In the genomic region with DNA sequence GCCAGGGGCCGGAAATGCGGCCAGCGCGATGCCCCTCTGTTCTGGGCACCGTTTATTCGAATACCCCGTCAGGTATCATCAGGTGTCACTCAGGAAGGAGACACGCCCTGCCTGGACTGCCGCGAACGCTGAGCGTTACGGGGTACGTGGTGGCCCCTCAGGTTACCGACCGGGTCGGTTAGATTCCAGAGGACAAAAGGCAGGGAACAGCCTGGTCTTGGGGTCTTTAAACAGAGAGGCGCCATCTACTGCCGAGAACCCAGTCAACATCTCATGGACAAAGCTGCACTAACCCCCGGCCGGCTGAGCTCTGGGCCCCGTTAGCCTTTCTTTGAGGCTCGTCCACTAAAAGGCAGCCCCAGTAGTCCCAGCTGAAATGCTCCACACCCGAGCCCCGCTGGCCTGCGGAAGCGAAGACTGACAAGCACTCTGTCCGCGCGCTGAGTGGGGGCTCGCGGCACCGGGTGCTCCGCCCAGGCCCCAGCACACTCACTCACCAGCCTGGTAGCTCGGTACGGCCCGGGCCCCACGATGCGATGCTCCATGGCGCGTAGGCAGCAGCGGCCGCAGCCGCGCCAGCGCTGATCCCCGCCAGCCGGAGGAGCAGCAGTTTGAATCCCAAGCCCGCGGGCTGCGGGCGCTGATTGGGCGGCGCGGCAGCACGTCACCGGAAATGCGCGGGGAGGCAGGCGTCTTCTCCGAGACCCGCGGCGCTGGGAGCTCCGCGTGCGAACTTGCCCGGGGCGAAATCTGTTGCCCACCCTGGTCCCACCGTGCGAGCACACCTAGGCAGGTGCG, we compare ENCODE assay signal across 1 cellular context.
A peak's percentile ranks its signal among the peaks of the same experiment; 100 is the strongest.
TF ChIP-seq lines count a peak whose summit lies in the region.

A gene with protein sequence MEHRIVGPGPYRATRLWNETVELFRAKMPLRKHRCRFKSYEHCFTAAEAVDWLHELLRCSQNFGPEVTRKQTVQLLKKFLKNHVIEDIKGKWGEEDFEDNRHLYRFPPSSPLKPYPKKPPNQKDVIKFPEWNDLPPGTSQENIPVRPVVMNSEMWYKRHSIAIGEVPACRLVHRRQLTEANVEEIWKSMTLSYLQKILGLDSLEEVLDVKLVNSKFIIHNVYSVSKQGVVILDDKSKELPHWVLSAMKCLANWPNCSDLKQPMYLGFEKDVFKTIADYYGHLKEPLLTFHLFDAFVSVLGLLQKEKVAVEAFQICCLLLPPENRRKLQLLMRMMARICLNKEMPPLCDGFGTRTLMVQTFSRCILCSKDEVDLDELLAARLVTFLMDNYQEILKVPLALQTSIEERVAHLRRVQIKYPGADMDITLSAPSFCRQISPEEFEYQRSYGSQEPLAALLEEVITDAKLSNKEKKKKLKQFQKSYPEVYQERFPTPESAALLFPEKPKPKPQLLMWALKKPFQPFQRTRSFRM (minus strand): TSS at position 618 of the 798 bp plus-strand sequence. CDS start 73 bp downstream, at position 545.

TF ChIP-seq in K562, 482 proteins besides CTCF, POLR2A, EP300 and RAD21 (continued from another document and continues in another):
- TF ChIP-seq NFRKB (IDR thresholded peaks at IDR 0.05; ENCODE audit: low read depth) = peak; percentile 74; the same call in 1 of the 2 replicates
- TF ChIP-seq, protein P1, sequence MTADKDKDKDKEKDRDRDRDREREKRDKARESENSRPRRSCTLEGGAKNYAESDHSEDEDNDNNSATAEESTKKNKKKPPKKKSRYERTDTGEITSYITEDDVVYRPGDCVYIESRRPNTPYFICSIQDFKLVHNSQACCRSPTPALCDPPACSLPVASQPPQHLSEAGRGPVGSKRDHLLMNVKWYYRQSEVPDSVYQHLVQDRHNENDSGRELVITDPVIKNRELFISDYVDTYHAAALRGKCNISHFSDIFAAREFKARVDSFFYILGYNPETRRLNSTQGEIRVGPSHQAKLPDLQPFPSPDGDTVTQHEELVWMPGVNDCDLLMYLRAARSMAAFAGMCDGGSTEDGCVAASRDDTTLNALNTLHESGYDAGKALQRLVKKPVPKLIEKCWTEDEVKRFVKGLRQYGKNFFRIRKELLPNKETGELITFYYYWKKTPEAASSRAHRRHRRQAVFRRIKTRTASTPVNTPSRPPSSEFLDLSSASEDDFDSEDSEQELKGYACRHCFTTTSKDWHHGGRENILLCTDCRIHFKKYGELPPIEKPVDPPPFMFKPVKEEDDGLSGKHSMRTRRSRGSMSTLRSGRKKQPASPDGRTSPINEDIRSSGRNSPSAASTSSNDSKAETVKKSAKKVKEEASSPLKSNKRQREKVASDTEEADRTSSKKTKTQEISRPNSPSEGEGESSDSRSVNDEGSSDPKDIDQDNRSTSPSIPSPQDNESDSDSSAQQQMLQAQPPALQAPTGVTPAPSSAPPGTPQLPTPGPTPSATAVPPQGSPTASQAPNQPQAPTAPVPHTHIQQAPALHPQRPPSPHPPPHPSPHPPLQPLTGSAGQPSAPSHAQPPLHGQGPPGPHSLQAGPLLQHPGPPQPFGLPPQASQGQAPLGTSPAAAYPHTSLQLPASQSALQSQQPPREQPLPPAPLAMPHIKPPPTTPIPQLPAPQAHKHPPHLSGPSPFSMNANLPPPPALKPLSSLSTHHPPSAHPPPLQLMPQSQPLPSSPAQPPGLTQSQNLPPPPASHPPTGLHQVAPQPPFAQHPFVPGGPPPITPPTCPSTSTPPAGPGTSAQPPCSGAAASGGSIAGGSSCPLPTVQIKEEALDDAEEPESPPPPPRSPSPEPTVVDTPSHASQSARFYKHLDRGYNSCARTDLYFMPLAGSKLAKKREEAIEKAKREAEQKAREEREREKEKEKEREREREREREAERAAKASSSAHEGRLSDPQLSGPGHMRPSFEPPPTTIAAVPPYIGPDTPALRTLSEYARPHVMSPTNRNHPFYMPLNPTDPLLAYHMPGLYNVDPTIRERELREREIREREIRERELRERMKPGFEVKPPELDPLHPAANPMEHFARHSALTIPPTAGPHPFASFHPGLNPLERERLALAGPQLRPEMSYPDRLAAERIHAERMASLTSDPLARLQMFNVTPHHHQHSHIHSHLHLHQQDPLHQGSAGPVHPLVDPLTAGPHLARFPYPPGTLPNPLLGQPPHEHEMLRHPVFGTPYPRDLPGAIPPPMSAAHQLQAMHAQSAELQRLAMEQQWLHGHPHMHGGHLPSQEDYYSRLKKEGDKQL (CRISPR knock-in tag; IDR thresholded peaks at IDR 0.05; ENCODE audit: borderline replicate concordance) = no peak
- TF ChIP-seq BRF1 (IDR thresholded peaks at IDR 0.05; ENCODE audit: borderline replicate concordance, extremely low read depth, insufficient read length) = no peak
- no peak for TF ChIP-seq SIX5 (IDR thresholded peaks at IDR 0.05; ENCODE audit: borderline replicate concordance in 1 of 2, insufficient read depth in 1 of 2, low read depth in 1 of 2, low read length in 2 of 2)
- TF ChIP-seq TEAD4 (IDR thresholded peaks at IDR 0.05; ENCODE audit: low read length) = no peak
- TF ChIP-seq TEAD4 (CRISPR knock-in tag; IDR thresholded peaks at IDR 0.05; ENCODE audit: borderline replicate concordance) = no peak
- TF ChIP-seq HDAC6 (IDR thresholded peaks at IDR 0.05; ENCODE audit: low read depth, low read length) = no peak
- no peak for TF ChIP-seq ZFP1 (CRISPR knock-in tag; IDR thresholded peaks at IDR 0.05)
- TF ChIP-seq TGIF2 (CRISPR knock-in tag; IDR thresholded peaks at IDR 0.05) = 0 out of 2 replicates have a peak, but pooled peaks have one; percentile 76
- TF ChIP-seq, protein P2, sequence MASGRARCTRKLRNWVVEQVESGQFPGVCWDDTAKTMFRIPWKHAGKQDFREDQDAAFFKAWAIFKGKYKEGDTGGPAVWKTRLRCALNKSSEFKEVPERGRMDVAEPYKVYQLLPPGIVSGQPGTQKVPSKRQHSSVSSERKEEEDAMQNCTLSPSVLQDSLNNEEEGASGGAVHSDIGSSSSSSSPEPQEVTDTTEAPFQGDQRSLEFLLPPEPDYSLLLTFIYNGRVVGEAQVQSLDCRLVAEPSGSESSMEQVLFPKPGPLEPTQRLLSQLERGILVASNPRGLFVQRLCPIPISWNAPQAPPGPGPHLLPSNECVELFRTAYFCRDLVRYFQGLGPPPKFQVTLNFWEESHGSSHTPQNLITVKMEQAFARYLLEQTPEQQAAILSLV (tag; IDR thresholded peaks at IDR 0.05) = no peak
- TF ChIP-seq ZBED1 (IDR thresholded peaks at IDR 0.05) = peak; percentile 40; the same call in 1 of the 2 replicates
- no peak for TF ChIP-seq TCF7L2 (IDR thresholded peaks at IDR 0.05; ENCODE audit: low read depth, low read length)
- no peak for TF ChIP-seq PTRF (tag; IDR thresholded peaks at IDR 0.05)
- no peak for TF ChIP-seq ZNF445 (CRISPR knock-in tag; IDR thresholded peaks at IDR 0.05; ENCODE audit: low read depth)
- TF ChIP-seq PHF8 (IDR thresholded peaks at IDR 0.05; ENCODE audit: borderline replicate concordance, low read length) = peak; percentile 95
- 0 out of 2 replicates have a peak, but pooled peaks have one; percentile 17 for TF ChIP-seq CBX5 (IDR thresholded peaks at IDR 0.05; ENCODE audit: borderline replicate concordance, low read depth)
- TF ChIP-seq MBD2 (IDR thresholded peaks at IDR 0.05; ENCODE audit: borderline replicate concordance, low read depth) = no peak
- TF ChIP-seq, protein P3, sequence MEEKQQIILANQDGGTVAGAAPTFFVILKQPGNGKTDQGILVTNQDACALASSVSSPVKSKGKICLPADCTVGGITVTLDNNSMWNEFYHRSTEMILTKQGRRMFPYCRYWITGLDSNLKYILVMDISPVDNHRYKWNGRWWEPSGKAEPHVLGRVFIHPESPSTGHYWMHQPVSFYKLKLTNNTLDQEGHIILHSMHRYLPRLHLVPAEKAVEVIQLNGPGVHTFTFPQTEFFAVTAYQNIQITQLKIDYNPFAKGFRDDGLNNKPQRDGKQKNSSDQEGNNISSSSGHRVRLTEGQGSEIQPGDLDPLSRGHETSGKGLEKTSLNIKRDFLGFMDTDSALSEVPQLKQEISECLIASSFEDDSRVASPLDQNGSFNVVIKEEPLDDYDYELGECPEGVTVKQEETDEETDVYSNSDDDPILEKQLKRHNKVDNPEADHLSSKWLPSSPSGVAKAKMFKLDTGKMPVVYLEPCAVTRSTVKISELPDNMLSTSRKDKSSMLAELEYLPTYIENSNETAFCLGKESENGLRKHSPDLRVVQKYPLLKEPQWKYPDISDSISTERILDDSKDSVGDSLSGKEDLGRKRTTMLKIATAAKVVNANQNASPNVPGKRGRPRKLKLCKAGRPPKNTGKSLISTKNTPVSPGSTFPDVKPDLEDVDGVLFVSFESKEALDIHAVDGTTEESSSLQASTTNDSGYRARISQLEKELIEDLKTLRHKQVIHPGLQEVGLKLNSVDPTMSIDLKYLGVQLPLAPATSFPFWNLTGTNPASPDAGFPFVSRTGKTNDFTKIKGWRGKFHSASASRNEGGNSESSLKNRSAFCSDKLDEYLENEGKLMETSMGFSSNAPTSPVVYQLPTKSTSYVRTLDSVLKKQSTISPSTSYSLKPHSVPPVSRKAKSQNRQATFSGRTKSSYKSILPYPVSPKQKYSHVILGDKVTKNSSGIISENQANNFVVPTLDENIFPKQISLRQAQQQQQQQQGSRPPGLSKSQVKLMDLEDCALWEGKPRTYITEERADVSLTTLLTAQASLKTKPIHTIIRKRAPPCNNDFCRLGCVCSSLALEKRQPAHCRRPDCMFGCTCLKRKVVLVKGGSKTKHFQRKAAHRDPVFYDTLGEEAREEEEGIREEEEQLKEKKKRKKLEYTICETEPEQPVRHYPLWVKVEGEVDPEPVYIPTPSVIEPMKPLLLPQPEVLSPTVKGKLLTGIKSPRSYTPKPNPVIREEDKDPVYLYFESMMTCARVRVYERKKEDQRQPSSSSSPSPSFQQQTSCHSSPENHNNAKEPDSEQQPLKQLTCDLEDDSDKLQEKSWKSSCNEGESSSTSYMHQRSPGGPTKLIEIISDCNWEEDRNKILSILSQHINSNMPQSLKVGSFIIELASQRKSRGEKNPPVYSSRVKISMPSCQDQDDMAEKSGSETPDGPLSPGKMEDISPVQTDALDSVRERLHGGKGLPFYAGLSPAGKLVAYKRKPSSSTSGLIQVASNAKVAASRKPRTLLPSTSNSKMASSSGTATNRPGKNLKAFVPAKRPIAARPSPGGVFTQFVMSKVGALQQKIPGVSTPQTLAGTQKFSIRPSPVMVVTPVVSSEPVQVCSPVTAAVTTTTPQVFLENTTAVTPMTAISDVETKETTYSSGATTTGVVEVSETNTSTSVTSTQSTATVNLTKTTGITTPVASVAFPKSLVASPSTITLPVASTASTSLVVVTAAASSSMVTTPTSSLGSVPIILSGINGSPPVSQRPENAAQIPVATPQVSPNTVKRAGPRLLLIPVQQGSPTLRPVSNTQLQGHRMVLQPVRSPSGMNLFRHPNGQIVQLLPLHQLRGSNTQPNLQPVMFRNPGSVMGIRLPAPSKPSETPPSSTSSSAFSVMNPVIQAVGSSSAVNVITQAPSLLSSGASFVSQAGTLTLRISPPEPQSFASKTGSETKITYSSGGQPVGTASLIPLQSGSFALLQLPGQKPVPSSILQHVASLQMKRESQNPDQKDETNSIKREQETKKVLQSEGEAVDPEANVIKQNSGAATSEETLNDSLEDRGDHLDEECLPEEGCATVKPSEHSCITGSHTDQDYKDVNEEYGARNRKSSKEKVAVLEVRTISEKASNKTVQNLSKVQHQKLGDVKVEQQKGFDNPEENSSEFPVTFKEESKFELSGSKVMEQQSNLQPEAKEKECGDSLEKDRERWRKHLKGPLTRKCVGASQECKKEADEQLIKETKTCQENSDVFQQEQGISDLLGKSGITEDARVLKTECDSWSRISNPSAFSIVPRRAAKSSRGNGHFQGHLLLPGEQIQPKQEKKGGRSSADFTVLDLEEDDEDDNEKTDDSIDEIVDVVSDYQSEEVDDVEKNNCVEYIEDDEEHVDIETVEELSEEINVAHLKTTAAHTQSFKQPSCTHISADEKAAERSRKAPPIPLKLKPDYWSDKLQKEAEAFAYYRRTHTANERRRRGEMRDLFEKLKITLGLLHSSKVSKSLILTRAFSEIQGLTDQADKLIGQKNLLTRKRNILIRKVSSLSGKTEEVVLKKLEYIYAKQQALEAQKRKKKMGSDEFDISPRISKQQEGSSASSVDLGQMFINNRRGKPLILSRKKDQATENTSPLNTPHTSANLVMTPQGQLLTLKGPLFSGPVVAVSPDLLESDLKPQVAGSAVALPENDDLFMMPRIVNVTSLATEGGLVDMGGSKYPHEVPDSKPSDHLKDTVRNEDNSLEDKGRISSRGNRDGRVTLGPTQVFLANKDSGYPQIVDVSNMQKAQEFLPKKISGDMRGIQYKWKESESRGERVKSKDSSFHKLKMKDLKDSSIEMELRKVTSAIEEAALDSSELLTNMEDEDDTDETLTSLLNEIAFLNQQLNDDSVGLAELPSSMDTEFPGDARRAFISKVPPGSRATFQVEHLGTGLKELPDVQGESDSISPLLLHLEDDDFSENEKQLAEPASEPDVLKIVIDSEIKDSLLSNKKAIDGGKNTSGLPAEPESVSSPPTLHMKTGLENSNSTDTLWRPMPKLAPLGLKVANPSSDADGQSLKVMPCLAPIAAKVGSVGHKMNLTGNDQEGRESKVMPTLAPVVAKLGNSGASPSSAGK (IDR thresholded peaks at IDR 0.05) = peak; percentile 64
- TF ChIP-seq, protein P4, sequence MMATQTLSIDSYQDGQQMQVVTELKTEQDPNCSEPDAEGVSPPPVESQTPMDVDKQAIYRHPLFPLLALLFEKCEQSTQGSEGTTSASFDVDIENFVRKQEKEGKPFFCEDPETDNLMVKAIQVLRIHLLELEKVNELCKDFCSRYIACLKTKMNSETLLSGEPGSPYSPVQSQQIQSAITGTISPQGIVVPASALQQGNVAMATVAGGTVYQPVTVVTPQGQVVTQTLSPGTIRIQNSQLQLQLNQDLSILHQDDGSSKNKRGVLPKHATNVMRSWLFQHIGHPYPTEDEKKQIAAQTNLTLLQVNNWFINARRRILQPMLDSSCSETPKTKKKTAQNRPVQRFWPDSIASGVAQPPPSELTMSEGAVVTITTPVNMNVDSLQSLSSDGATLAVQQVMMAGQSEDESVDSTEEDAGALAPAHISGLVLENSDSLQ (IDR thresholded peaks at IDR 0.05) = peak; percentile 77
- peak; percentile 36; the same call in 1 of the 2 replicates for TF ChIP-seq CBFA2T3 (IDR thresholded peaks at IDR 0.05)
